Comparison of ENCODE assay signal across 8 cellular contexts in the genomic region with DNA sequence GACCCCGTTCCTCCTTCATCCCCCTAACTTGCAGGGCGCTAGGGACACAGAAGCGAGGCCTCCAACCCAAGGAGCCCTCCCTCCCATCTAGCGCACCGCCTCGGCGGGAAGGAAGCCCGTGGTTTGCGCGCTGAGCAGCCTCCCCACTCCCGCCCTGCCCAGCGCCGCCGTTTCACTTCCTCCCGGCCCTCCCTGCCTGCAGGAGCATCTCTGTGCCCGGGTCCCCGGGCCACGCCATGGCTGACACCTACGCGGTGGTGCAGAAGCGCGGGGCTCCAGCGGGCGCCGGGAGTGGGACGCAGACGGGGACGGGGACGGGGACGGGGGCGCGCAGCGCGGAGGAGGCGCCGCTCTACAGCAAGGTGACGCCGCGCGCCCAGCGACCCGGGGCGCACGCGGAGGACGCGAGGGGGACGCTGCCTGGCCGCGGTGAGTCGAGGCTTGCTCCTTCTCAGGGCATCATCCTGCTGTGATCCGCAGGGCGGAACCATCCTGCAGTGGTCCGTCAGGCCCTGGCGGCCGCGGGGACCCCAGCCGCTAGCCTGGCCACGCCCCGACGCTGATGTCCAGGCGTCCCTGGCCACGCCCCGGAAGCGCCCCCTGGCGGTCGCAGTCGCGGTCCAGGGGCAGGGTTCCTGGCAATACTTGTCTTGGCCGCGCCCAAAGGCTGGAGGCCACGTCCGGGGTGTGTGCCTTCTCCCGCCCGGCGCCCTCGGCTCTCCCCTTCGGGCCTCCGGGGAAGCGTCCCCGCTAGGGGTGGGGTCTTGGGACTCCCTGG. TPM values are rescaled to one million over a fixed set of nuclear protein-coding genes. Genes with fewer than 3 reads are reported as not detected.
DNase-seq lines count a peak whose midpoint lies in the region; ATAC-seq and TF ChIP-seq lines count a peak whose summit lies in the region.

No MANE protein-coding gene starts in this region.

- peaks cover 5% of the 10 kb centered on the region in 2 donors for H3K9me3 ChIP-seq in neuronal stem cell (replicated peaks in 1 of 2; ENCODE audit: control insufficient read depth in 2 of 2, insufficient read depth in 1 of 2, low read depth in 1 of 2, low read length in 2 of 2)

- peak overlapping the region; percentile 64 for H2BK15ac ChIP-seq in neuronal stem cell (ENCODE audit: low read length)

- peak overlapping the region; percentile 76 for H3K4me2 ChIP-seq in neuronal stem cell (ENCODE audit: insufficient read depth, low read length, poor library complexity, severe bottlenecking)

- peaks cover 3 to 4% of the 10 kb centered on the region in 2 donors for H3K4me1 ChIP-seq in neuronal stem cell (ENCODE audit: control insufficient read depth in 2 of 2, insufficient read depth in 1 of 2, low read depth in 1 of 2, low read length in 2 of 2)

- peak overlapping the region; percentile 98 for H2AFZ ChIP-seq in neuronal stem cell (ENCODE audit: low read length)

- DNase-seq in DMS53 (lab: John Stamatoyannopoulos, UW), result peak; percentile 75
- peak; percentile 85 for DNase-seq in HT1080 (ENCODE audit: low read depth)
- peak; percentile 80 for DNase-seq in RWPE1 (ENCODE audit: low spot score)
- DNase-seq in activated gamma-delta T cell treated with Interleukin-2 at 50 U/mL for 16 hours, result peak; percentile 67
- peak; percentile 80 for DNase-seq in foreskin melanocyte
- DNase-seq in neuronal stem cell (ENCODE audit: low spot score), result peak; percentile 88
- DNase-seq in superior temporal gyrus (ENCODE audit: extremely low spot score), result peak; percentile 86

- H3K27me3 ChIP-seq in neuronal stem cell (ENCODE audit: control insufficient read depth in 3 of 3, insufficient read depth in 3 of 3, low read depth in 1 of 3, low read length in 3 of 3), result no peaks in the 10 kb centered on the region

- ATAC-seq in GM21381 (IDR thresholded peaks at IDR 0.05; ENCODE audit: unreplicated experiment), result peak; percentile 69

- peak overlapping the region; percentile 95 for H3K18ac ChIP-seq in neuronal stem cell (ENCODE audit: low read length)

- TF ChIP-seq CTCF in RWPE1 (conservative IDR thresholded peaks at IDR 0.05; ENCODE audit: low read depth), result peak; percentile 87

- CTCF ChIA-PET in RWPE1 (lab: Yijun Ruan, JAX), result interaction anchor here (0.6 to 1.5 kb wide), 4 partner anchors 11 to 1805 kb away, joined by 3 to 7 read pairs (median 5); partner anchors contain the start of gene PTPN18

- peak overlapping the region; percentile 94 for H3K14ac ChIP-seq in neuronal stem cell (ENCODE audit: low read length)

- peak overlapping the region; percentile 80 for H3K27ac ChIP-seq in RWPE1
- peak overlapping the region; percentile 29 for H3K27ac ChIP-seq in neuronal stem cell (replicated peaks; ENCODE audit: low read length)

- peaks cover 0 to 16% of the 10 kb centered on the region in 2 donors for H3K36me3 ChIP-seq in neuronal stem cell (replicated peaks in 1 of 2; ENCODE audit: control insufficient read depth in 2 of 2, insufficient read depth in 2 of 2, low read length in 2 of 2)

- peak overlapping the region; percentile 84 to 96 for H3K4me3 ChIP-seq in neuronal stem cell (ENCODE audit: low read length in 2 of 2)

- POLR2A ChIA-PET in RWPE1 (lab: Yijun Ruan, JAX; ENCODE audit: low non-redundant PET), result interaction anchor here (0.5 kb wide), 1 partner anchor 12 kb away, joined by 6 read pairs; no protein-coding TSS in a partner anchor

- H2BK5ac ChIP-seq in neuronal stem cell (ENCODE audit: low read length), result no peak overlapping the region

- H2AK5ac ChIP-seq in neuronal stem cell (ENCODE audit: low read depth, low read length), result no peak overlapping the region

- H3K23ac ChIP-seq in neuronal stem cell (ENCODE audit: low read depth, low read length, poor library complexity), result peak overlapping the region; percentile 76

- H3K9ac ChIP-seq in neuronal stem cell (ENCODE audit: low read depth, low read length, poor library complexity), result peak overlapping the region; percentile 95

- peak overlapping the region; percentile 29 for H4K8ac ChIP-seq in neuronal stem cell (ENCODE audit: low read depth, low read length)

- no peak overlapping the region for H2BK12ac ChIP-seq in neuronal stem cell (ENCODE audit: low read length)

- H2BK120ac ChIP-seq in neuronal stem cell (ENCODE audit: low read depth, low read length), result peak overlapping the region; percentile 56

- H3K4ac ChIP-seq in neuronal stem cell (ENCODE audit: low read length), result peak overlapping the region; percentile 39

- WGBS in neuronal stem cell (ENCODE audit: extremely low coverage in 2 of 2, insufficient read length in 2 of 2, insufficient replicate concordance in 1 of 2), 2 donors, result no CpG with 5 or more reads among the region's 81 CpGs

- H4K91ac ChIP-seq in neuronal stem cell (ENCODE audit: low read depth, low read length, poor library complexity), result peak overlapping the region; percentile 41

- H3K79me1 ChIP-seq in neuronal stem cell (ENCODE audit: low read depth, low read length), result no peaks in the 10 kb centered on the region

RNA-seq across cellular contexts. Expression of gene PTPN18, which starts 16.4 kb away (rescaled TPM):
- 13.5 and 20.3 TPM in 2 replicates for total RNA-seq in HT1080 (2014; rRNA removed; shearing (Covaris generic))
- polyA plus RNA-seq in HT1080 (2015; cell fraction: cytosol; rRNA removed), result 29.9 and 33.0 TPM in 2 replicates
- polyA plus RNA-seq in HT1080 (2015; cell fraction: nucleus; rRNA removed), result 38.4 and 43.8 TPM in 2 replicates
- 24.7 TPM for polyA plus RNA-seq in neuronal stem cell (2013, experiment 1 of 2)
- polyA plus RNA-seq in neuronal stem cell (2013, experiment 2 of 2), result 25.2 TPM

RNA-seq across cellular contexts. Expression of gene IMP4, which starts 29.5 kb away (rescaled TPM):
- total RNA-seq in HT1080 (2014; rRNA removed; shearing (Covaris generic)), result 213 and 223 TPM in 2 replicates
- 171 and 185 TPM in 2 replicates for polyA plus RNA-seq in HT1080 (2015; cell fraction: cytosol; rRNA removed)
- 155 and 170 TPM in 2 replicates for polyA plus RNA-seq in HT1080 (2015; cell fraction: nucleus; rRNA removed)
- polyA plus RNA-seq in neuronal stem cell (2013, experiment 1 of 2), result 49.5 TPM
- polyA plus RNA-seq in neuronal stem cell (2013, experiment 2 of 2), result 45.4 TPM

Comparison
In these comparisons a context has a peak if more than half of its experiments do, and no peak if none do; other contexts are left out.
1. Peak in every context shown above with its lines: DNase-seq, ATAC-seq, H3K4me3 ChIP-seq and H3K27ac ChIP-seq.